Comparison of ENCODE assay signal across 1 cellular context in genomic region chr12:9065607-9065856, GRCh38.
TF ChIP-seq lines count a peak whose summit lies in the region.

No MANE protein-coding gene starts in this region.

TF ChIP-seq in H1, 55 proteins besides CTCF, POLR2A, EP300 and RAD21 (continued from another document):
- TF ChIP-seq ATF2 (IDR thresholded peaks at IDR 0.05; ENCODE audit: low read length) (no peak), SP4 (IDR thresholded peaks at IDR 0.05; ENCODE audit: low read length) (no peak), HDAC6 (IDR thresholded peaks at IDR 0.05; ENCODE audit: low read depth, low read length) (no peak), CHD1 (IDR thresholded peaks at IDR 0.05; ENCODE audit: low read depth, low read length) (no peak), CREB1 (IDR thresholded peaks at IDR 0.05) (no peak)
TF ChIP-seq in H1: peak in this region for 0.
